ENCODE assay signal across 8 cellular contexts in genomic region chr12:40226652-40227051, GRCh38. TPM values are rescaled to one million over a fixed set of nuclear protein-coding genes. Genes with fewer than 3 reads are reported as not detected.
A peak's percentile ranks its signal among the peaks of the same experiment; 100 is the strongest.
DNase-seq lines count a peak whose midpoint lies in the region; ATAC-seq and TF ChIP-seq lines count a peak whose summit lies in the region.

No MANE protein-coding gene starts in this region.

- CTCF ChIA-PET in CD8-positive, alpha-beta T cell (lab: Charles Lee), result no interaction called here
- CTCF ChIA-PET in mammary epithelial cell (lab: Charles Lee; ENCODE audit: low non-redundant PET), result no interaction called here

- H3K36me3 Mint-ChIP-seq in CD8-positive, alpha-beta T cell, result no peaks in the 10 kb centered on the region
- H3K36me3 Mint-ChIP-seq in naive B cell, result peaks cover 5 to 7% of the 10 kb centered on the region in 2 donors

- peak overlapping the region; percentile 41 for H3K27ac Mint-ChIP-seq in CD8-positive, alpha-beta T cell
- H3K27ac Mint-ChIP-seq in naive B cell, result peak overlapping the region; percentile 92 to 98 (median 95)

- in situ Hi-C loops in mammary epithelial cell (cut with MboI; ENCODE audit: low sequenced_read_pairs in 2 of 2), result no loop called here

- peaks cover 23% of the 10 kb centered on the region for H3K27me3 Mint-ChIP-seq in CD8-positive, alpha-beta T cell (ENCODE audit: low read depth)
- H3K27me3 Mint-ChIP-seq in naive B cell, result no peaks in the 10 kb centered on the region

- no peaks in the 10 kb centered on the region for H3K9me3 ChIP-seq in CD8-positive, alpha-beta T cell (ENCODE audit: low read length)
- H3K9me3 ChIP-seq in mammary epithelial cell (replicated peaks; ENCODE audit: insufficient read depth, low read length), result no peaks in the 10 kb centered on the region

- no peak for ATAC-seq in CD8-positive, alpha-beta T cell
- peak; percentile 28 for ATAC-seq in HG03354 (IDR thresholded peaks at IDR 0.05; ENCODE audit: poor library complexity, severe bottlenecking, unreplicated experiment)
- peak in 1 of 2 donors; percentile 3 for ATAC-seq in naive B cell (ENCODE audit: low read depth in 2 of 2)

- dilution Hi-C loops in mammary epithelial cell (cut with HindIII; ENCODE audit: low sequenced_read_pairs), result no loop called here

- H3K4me3 ChIP-seq in CD8-positive, alpha-beta T cell (ENCODE audit: low read depth, low read length), result no peak overlapping the region
- no peak overlapping the region for H3K4me3 ChIP-seq in mammary epithelial cell (replicated peaks in 1 of 3; ENCODE audit: insufficient read depth in 1 of 3, low read depth in 2 of 3, low read length in 3 of 3)

- intact Hi-C loops in CD8-positive, alpha-beta T cell (cut with DNase I, micrococcal nuclease), result no loop called here
- intact Hi-C loops in mammary epithelial cell (cut with micrococcal nuclease), result no loop called here

- BruUV-seq in mammary epithelial cell (replicated peaks; lab: Mats Ljungman, UMichigan), result no TSS peak

- no peaks in the 10 kb centered on the region for H3K79me2 ChIP-seq in mammary epithelial cell (ENCODE audit: insufficient read depth, low read length)

- H3K9me3 Mint-ChIP-seq in CD8-positive, alpha-beta T cell, result peaks cover 2% of the 10 kb centered on the region
- peaks cover 0 to 4% (median 0%) of the 10 kb centered on the region in 7 donors for H3K9me3 Mint-ChIP-seq in naive B cell

- WGBS in mammary epithelial cell (ENCODE audit: low coverage, missing lambda C conversion rate), result 0% methylated on average over 4 of the region's 4 CpGs

- POLR2A ChIA-PET in CD8-positive, alpha-beta T cell (lab: Charles Lee), result no interaction called here

- H2AFZ ChIP-seq in mammary epithelial cell (ENCODE audit: low read depth, low read length), result peak overlapping the region; percentile 73

- H3K4me1 Mint-ChIP-seq in CD8-positive, alpha-beta T cell (ENCODE audit: low read depth), result peaks cover 17% of the 10 kb centered on the region
- H3K4me1 Mint-ChIP-seq in naive B cell, result peaks cover 60 to 67% (median 63%) of the 10 kb centered on the region in 3 donors

- no peaks in the 10 kb centered on the region for H3K4me1 ChIP-seq in CD8-positive, alpha-beta T cell (ENCODE audit: insufficient read depth, low read length)
- H3K4me1 ChIP-seq in mammary epithelial cell (ENCODE audit: insufficient read depth, low read length), result peaks cover 22% of the 10 kb centered on the region

- peak overlapping the region; percentile 97 for H3K4me2 ChIP-seq in mammary epithelial cell (ENCODE audit: insufficient read depth, low read depth, low read length)

- H3K36me3 ChIP-seq in CD8-positive, alpha-beta T cell (ENCODE audit: insufficient read depth, low read length), result no peaks in the 10 kb centered on the region
- H3K36me3 ChIP-seq in mammary epithelial cell (ENCODE audit: insufficient read depth, low read length), result no peaks in the 10 kb centered on the region

- H3K4me3 Mint-ChIP-seq in CD8-positive, alpha-beta T cell, result no peak overlapping the region
- peak overlapping the region; percentile 85 to 97 (median 94) for H3K4me3 Mint-ChIP-seq in naive B cell

- no peak for TF ChIP-seq CTCF in CD8-positive, alpha-beta T cell (IDR thresholded peaks at IDR 0.05)
- TF ChIP-seq CTCF in mammary epithelial cell (conservative IDR thresholded peaks at IDR 0.05 in 1 of 2, IDR thresholded peaks at IDR 0.05 in 1 of 2; ENCODE audit: extremely low read depth in 1 of 2, insufficient read depth in 1 of 2, low read depth in 1 of 2, low read length in 2 of 2), result no peak

- no peak for DNase-seq in CD8-positive, alpha-beta T cell
- DNase-seq in mammary epithelial cell (peak; percentile 72), naive B cell (no peak), activated gamma-delta T cell treated with Interleukin-2 at 50 U/mL for 16 hours (no peak), DMS114 treated with DMSO at 0.1 percent for 48 hours (lab: John Stamatoyannopoulos, UW; ENCODE audit: unreplicated experiment) (no peak), NCI-H524 (lab: John Stamatoyannopoulos, UW) (no peak)
- DNase-seq in activated T-cell treated with anti-CD3 and anti-CD28 coated beads, Interleukin-2, amount 50 U/mL, for 1 hour, result no peak

- no peaks in the 10 kb centered on the region for H3K27me3 ChIP-seq in CD8-positive, alpha-beta T cell (ENCODE audit: insufficient read depth, low read length)
- no peaks in the 10 kb centered on the region for H3K27me3 ChIP-seq in mammary epithelial cell (ENCODE audit: insufficient read depth, low read length)

- H3K27ac ChIP-seq in CD8-positive, alpha-beta T cell (ENCODE audit: low read depth, low read length), result no peak overlapping the region
- no peak overlapping the region for H3K27ac ChIP-seq in mammary epithelial cell (ENCODE audit: insufficient read depth, low read depth, low read length)

- H3K9ac ChIP-seq in mammary epithelial cell (ENCODE audit: insufficient read depth, low read length), result no peak overlapping the region

- H4K20me1 ChIP-seq in mammary epithelial cell (ENCODE audit: insufficient read depth, low read length), result no peaks in the 10 kb centered on the region

RNA-seq across cellular contexts. Expression of gene LRRK2, which starts 1.9 kb away (rescaled TPM):
- total RNA-seq in CD8-positive, alpha-beta T cell, result under 1 TPM; 0.27 to 0.33 TPM
- total RNA-seq in mammary epithelial cell, result 1 to 10 TPM in 1 of 2 donors, under 1 TPM in 1; 0.28 to 2.7 TPM
- polyA plus RNA-seq in mammary epithelial cell (0.42 TPM), naive B cell (ENCODE audit: low read depth in 6 of 6) (10 to 100 TPM in 4 of 6 donors, 1 to 10 TPM in 2; 5.4 to 12.8 (median 10.7) TPM)
- 2.4 TPM for polyA minus RNA-seq in mammary epithelial cell
